In genomic region chr7:111753968-111754367, GRCh38 we compare ENCODE assay signal across 21 cellular contexts.
DNase-seq lines count a peak whose midpoint lies in the region; ATAC-seq, FAIRE-seq and TF ChIP-seq lines count a peak whose summit lies in the region.
"Had no signal": no experiment of that assay in that cellular context is flagged by ENCODE, and none has a peak within 500 bp of the region (broad histone marks: within the 10 kb centered on the region; RNA-seq: fewer than 3 reads in every experiment).

No MANE protein-coding gene starts in this region.

- peaks cover 13 to 17% of the 10 kb centered on the region in 2 experiments for H3K4me1 Mint-ChIP-seq in H9
- H3K4me1 Mint-ChIP-seq: immature natural killer cell had no signal

- ATAC-seq in SK-N-SH treated with all-trans-retinoic acid at 6 μM for 48 hours = no peak; the same call in 2 of the 3 replicates
- ATAC-seq: right cardiac atrium had no signal

- peaks cover 4% of the 10 kb centered on the region; the same call in 1 of the 2 replicates for H3K27me3 Mint-ChIP-seq in H9 (ENCODE audit: low read depth)

- no peak overlapping the region for H2BK20ac ChIP-seq in H9 (ENCODE audit: low read depth, low read length, poor library complexity, severe bottlenecking)

- H3K27me3 ChIP-seq in SK-N-SH (ENCODE audit: insufficient read depth) (no peaks in the 10 kb centered on the region), bronchial epithelial cell (ENCODE audit: control insufficient read depth, insufficient read depth, low read length) (no peaks in the 10 kb centered on the region), layer of hippocampus (ENCODE audit: control insufficient read depth, insufficient read depth, low read length) (no peaks in the 10 kb centered on the region), H9 (ENCODE audit: insufficient read depth, low read length) (no peaks in the 10 kb centered on the region)
- H3K27me3 ChIP-seq: hepatocyte had no signal

- 78% methylated on average over 3 of the region's 3 CpGs for WGBS in SK-N-SH (ENCODE audit: low lambda C conversion rate)
- WGBS in H9 (ENCODE audit: extremely low coverage, insufficient read length, low lambda C conversion rate) = no CpG with 5 or more reads among the region's 3 CpGs

- no peaks in the 10 kb centered on the region for H3K79me1 ChIP-seq in H9 (ENCODE audit: insufficient read depth, low read depth, low read length, poor library complexity, severe bottlenecking)

- H3K9me3 Mint-ChIP-seq in H9 = no peaks in the 10 kb centered on the region
- H3K9me3 Mint-ChIP-seq: activated CD4-positive, alpha-beta memory T cell treated with anti-CD3 and anti-CD28 coated beads for 36 hours; immature natural killer cell had no signal

- H3K4me2 ChIP-seq in SK-N-SH (no peak overlapping the region), H9 (ENCODE audit: insufficient read depth, insufficient read length, low read length) (no peak overlapping the region)
- H3K4me2 ChIP-seq: hepatocyte had no signal

- H4K20me1 ChIP-seq in SK-N-SH (ENCODE audit: insufficient read depth) (no peaks in the 10 kb centered on the region), H9 (ENCODE audit: control insufficient read depth, insufficient read depth, insufficient read length) (no peaks in the 10 kb centered on the region)

- H4K8ac ChIP-seq in H9 (replicated peaks; ENCODE audit: insufficient read length, low read depth, low read length) = no peak overlapping the region

- H3K9me3 ChIP-seq in SK-N-SH (no peaks in the 10 kb centered on the region), H9 (ENCODE audit: control insufficient read depth, low read depth, low read length) (no peaks in the 10 kb centered on the region)

- CTCF ChIA-PET in SK-N-SH (lab: Yijun Ruan, JAX) = interaction anchor here (0.7 to 9.0 kb wide), 14 partner anchors 8 to 743 kb away, joined by 3 to 129 read pairs (median 11); partner anchors contain the start of gene DOCK4

- TF ChIP-seq EP300 in SK-N-SH (IDR thresholded peaks at IDR 0.05; ENCODE audit: borderline replicate concordance in 1 of 2, low read depth in 1 of 2, low read length in 1 of 2) = no peak

- no peak overlapping the region for H3K14ac ChIP-seq in H9 (ENCODE audit: insufficient read depth, low read length)

- H3K4ac ChIP-seq in H9 (ENCODE audit: low read depth, low read length) = no peak overlapping the region

- no peaks in the 10 kb centered on the region for H3F3A ChIP-seq in SK-N-SH (replicated peaks; ENCODE audit: insufficient read depth)

- no peak for FAIRE-seq in bronchial epithelial cell (lab: Jason Lieb, UNC)
- FAIRE-seq: H1 had no signal

- H3K4me3 Mint-ChIP-seq in H9 = no peak overlapping the region
- H3K4me3 Mint-ChIP-seq: activated CD4-positive, alpha-beta memory T cell treated with anti-CD3 and anti-CD28 coated beads for 36 hours; immature natural killer cell had no signal

- no peaks in the 10 kb centered on the region for H3K23me2 ChIP-seq in H9 (ENCODE audit: insufficient read length, low read depth, low read length, poor library complexity, severe bottlenecking)

- no peak overlapping the region for H2BK15ac ChIP-seq in H9 (ENCODE audit: low read depth, low read length)

- H3K36me3 ChIP-seq in SK-N-SH (replicated peaks in 1 of 2; ENCODE audit: control insufficient read depth in 1 of 2, insufficient read depth in 2 of 2, low read length in 1 of 2) (peaks cover 7 to 22% of the 10 kb centered on the region in 2 experiments), bronchial epithelial cell (ENCODE audit: control insufficient read depth, insufficient read depth, low read length) (no peaks in the 10 kb centered on the region)
- H3K36me3 ChIP-seq: cardiac muscle cell had no signal

- H4K5ac ChIP-seq in H9 (ENCODE audit: insufficient read length, low read depth, low read length) = no peak overlapping the region

- no peak overlapping the region for H3K23ac ChIP-seq in H9 (ENCODE audit: insufficient read length, low read depth, low read length)

- DNase-seq in SK-N-SH = no peak
- DNase-seq in bronchial epithelial cell (ENCODE audit: low read depth) = peak; percentile 54
- DNase-seq in superior temporal gyrus (ENCODE audit: extremely low spot score) = peak; percentile 70
- DNase-seq in NCI-H82 treated with DMSO at 0.1 percent for 48 hours (lab: John Stamatoyannopoulos, UW; ENCODE audit: unreplicated experiment) = no peak
- no peak for DNase-seq in islet precursor cell
- no peak for DNase-seq in H9
- DNase-seq: activated CD4-positive, alpha-beta memory T cell treated with anti-CD3 and anti-CD28 coated beads for 36 hours; activated CD4-positive, CD25-positive, alpha-beta regulatory T cell; activated effector memory CD4-positive, alpha-beta T cell treated with Interleukin-2 at 50 U/mL for 16 hours; foreskin melanocyte; immature natural killer cell; NCI-H2107; NCI-H510A; right cardiac atrium; stimulated activated CD4-positive, alpha-beta T cell treated with anti-CD3 and anti-CD28 coated beads, Interleukin-12 subunit alpha, Interleukin-12 subunit beta, amount 100 ng/mL, for 4 hours; T-helper 9 cell had no signal

- no peaks in the 10 kb centered on the region for H3K9me2 ChIP-seq in SK-N-SH

- no peak overlapping the region for H2BK5ac ChIP-seq in H9 (ENCODE audit: insufficient read length, low read length)

- H3T11ph ChIP-seq in H9 (ENCODE audit: low read length) = no peak overlapping the region

- TF ChIP-seq RAD21 in SK-N-SH (IDR thresholded peaks at IDR 0.05; ENCODE audit: low read length) = no peak

- POLR2A ChIA-PET in SK-N-SH (lab: Yijun Ruan, JAX) = interaction anchor here (1.4 kb wide), 1 partner anchor 697 kb away, joined by 6 read pairs; the partner anchor contains the start of gene IFRD1

- H3K9ac ChIP-seq in SK-N-SH = no peak overlapping the region
- no peak overlapping the region for H3K9ac ChIP-seq in H9 (ENCODE audit: extremely low read depth, insufficient read length, low read length)

- no peak for TF ChIP-seq CTCF in SK-N-SH (IDR thresholded peaks at IDR 0.05)
- TF ChIP-seq CTCF in bronchial epithelial cell (IDR thresholded peaks at IDR 0.05; ENCODE audit: insufficient read depth, low read length, severe bottlenecking) = no peak
- TF ChIP-seq CTCF in H9 (conservative IDR thresholded peaks at IDR 0.05) = no peak

- H3K18ac ChIP-seq in H9 (ENCODE audit: insufficient read length, low read depth, low read length) = no peak overlapping the region

- H3K4me1 ChIP-seq in SK-N-SH (ENCODE audit: control insufficient read depth in 1 of 2, insufficient read depth in 2 of 2, low read depth in 1 of 2, low read length in 1 of 2) (peaks cover 0 to 10% of the 10 kb centered on the region in 2 experiments; a peak in 2 of 4 replicates), H9 (ENCODE audit: insufficient read depth, low read length) (no peaks in the 10 kb centered on the region)

- no peak overlapping the region for H3K27ac Mint-ChIP-seq in H9
- H3K27ac Mint-ChIP-seq: activated CD4-positive, alpha-beta memory T cell treated with anti-CD3 and anti-CD28 coated beads for 36 hours; immature natural killer cell had no signal

- H2BK120ac ChIP-seq in H9 (ENCODE audit: low read depth, low read length, poor library complexity, severe bottlenecking) = no peak overlapping the region

- H2AFZ ChIP-seq in SK-N-SH (ENCODE audit: low read depth) (no peak overlapping the region), H9 (ENCODE audit: low read length) (no peak overlapping the region)
- H2AFZ ChIP-seq: hepatocyte had no signal

- no peak overlapping the region for H3K56ac ChIP-seq in H9 (ENCODE audit: insufficient read length, low read depth, low read length)

- H3K79me2 ChIP-seq in SK-N-SH (ENCODE audit: insufficient read depth) (no peaks in the 10 kb centered on the region), H9 (ENCODE audit: insufficient read depth, low read length) (no peaks in the 10 kb centered on the region)
- H3K79me2 ChIP-seq: hepatocyte had no signal

- H2BK12ac ChIP-seq in H9 (ENCODE audit: insufficient read length, low read depth, low read length) = no peak overlapping the region

- H3K27ac ChIP-seq in SK-N-SH (ENCODE audit: low read depth in 2 of 2, low read length in 1 of 2) = peak overlapping the region in 1 of 2 experiments; percentile 50; a peak in 2 of 4 replicates
- peak overlapping the region; percentile 56 for H3K27ac ChIP-seq in layer of hippocampus (ENCODE audit: low read depth, low read length)
- no peak overlapping the region for H3K27ac ChIP-seq in H9 (ENCODE audit: insufficient read length, low read depth, low read length)
- H3K27ac ChIP-seq: cardiac muscle cell, hepatocyte had no signal

- no peak overlapping the region for H2AK5ac ChIP-seq in H9 (ENCODE audit: insufficient read length, low read length)

- peaks cover 0 to 15% (median 3%) of the 10 kb centered on the region in 3 experiments; a peak in 3 of 7 replicates for H3K36me3 Mint-ChIP-seq in H9 (ENCODE audit: insufficient read depth in 1 of 3, low read depth in 3 of 3)
- H3K36me3 Mint-ChIP-seq: activated CD4-positive, alpha-beta memory T cell treated with anti-CD3 and anti-CD28 coated beads for 36 hours; immature natural killer cell had no signal

- no peak overlapping the region for H3K4me3 ChIP-seq in SK-N-SH (ENCODE audit: low read depth in 2 of 2, low read length in 1 of 2)
- H3K4me3 ChIP-seq in bronchial epithelial cell (ENCODE audit: low read depth, low read length) = no peak overlapping the region
- H3K4me3 ChIP-seq: cardiac muscle cell, hepatocyte had no signal

- no peak overlapping the region for H4K91ac ChIP-seq in H9 (ENCODE audit: insufficient read length, low read depth, low read length)

TF ChIP-seq in SK-N-SH, 30 proteins besides CTCF, POLR2A, EP300 and RAD21 (continues in another document):
- TF ChIP-seq NFIC (IDR thresholded peaks at IDR 0.05; ENCODE audit: borderline replicate concordance) = peak; percentile 31; the same call in 1 of the 2 replicates
- TF ChIP-seq EZH2phosphoT487 (IDR thresholded peaks at IDR 0.05; ENCODE audit: borderline replicate concordance, low read depth) = no peak
- TF ChIP-seq RXRA (IDR thresholded peaks at IDR 0.05; ENCODE audit: borderline replicate concordance, low read depth) = no peak
- TF ChIP-seq FOXJ3 (CRISPR knock-in tag; IDR thresholded peaks at IDR 0.05) = no peak

TF ChIP-seq in SK-N-SH treated with all-trans-retinoic acid at 6 μM for 48 hours, 23 proteins besides CTCF, POLR2A, EP300 and RAD21 (continues in another document):
- TF ChIP-seq ISL1 (CRISPR knock-in tag; IDR thresholded peaks at IDR 0.05) = no peak
- TF ChIP-seq POU6F1 (CRISPR knock-in tag; IDR thresholded peaks at IDR 0.05; ENCODE audit: borderline replicate concordance, low read depth) = no peak

Comparison
In these comparisons a context has a peak if more than half of its experiments do, and no peak if none do; other contexts are left out.
1. DNase-seq: peak in bronchial epithelial cell (single experiment) and superior temporal gyrus (single experiment); none in SK-N-SH (single experiment), NCI-H82 treated with DMSO at 0.1 percent for 48 hours (single experiment), islet precursor cell (single experiment) and H9 (single experiment).